Comparison of ENCODE assay signal across 25 cellular contexts in the genomic region with DNA sequence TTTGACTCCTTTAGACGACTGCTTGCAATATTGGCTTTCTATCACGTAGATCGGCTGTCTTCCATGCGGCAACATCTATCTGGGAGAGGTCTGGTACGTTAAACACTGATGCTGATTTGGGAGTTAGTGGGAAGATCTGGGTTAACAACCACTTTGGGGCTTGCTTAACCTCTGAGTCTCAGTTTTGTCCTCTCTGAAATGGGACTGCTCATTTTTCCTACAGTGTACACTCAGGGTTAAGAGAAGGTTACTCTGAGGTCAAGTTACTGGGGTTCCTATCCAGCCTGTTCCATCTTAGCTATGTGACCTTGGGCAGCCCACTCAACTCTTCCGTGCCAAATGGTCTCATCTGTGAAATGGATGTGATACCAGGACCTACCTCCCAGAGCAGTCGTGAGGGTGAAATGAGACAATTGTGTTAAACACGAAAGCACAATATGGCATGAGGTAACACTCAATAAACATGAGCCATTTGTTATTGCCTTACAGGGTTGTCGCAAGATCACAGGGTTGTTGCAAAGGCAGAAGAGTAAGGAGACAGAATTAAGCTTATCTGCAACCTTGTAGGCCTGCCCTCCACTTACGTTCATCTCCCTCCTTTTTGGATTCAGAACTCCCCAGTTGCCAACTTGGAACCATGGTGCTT. TPM values are rescaled to one million over a fixed set of nuclear protein-coding genes. Genes with fewer than 3 reads are reported as not detected.
DNase-seq lines count a peak whose midpoint lies in the region; ATAC-seq, FAIRE-seq and TF ChIP-seq lines count a peak whose summit lies in the region.
"Had no signal": no experiment of that assay in that cellular context is flagged by ENCODE, and none has a peak within 500 bp of the region (broad histone marks: within the 10 kb centered on the region; RNA-seq: fewer than 3 reads in every experiment).

No MANE protein-coding gene starts in this region.

- H2AK5ac ChIP-seq in H1 (ENCODE audit: low read depth, low read length) = 0 out of 2 replicates have a peak overlapping the region, but pooled peaks have one; percentile 10

- no peaks in the 10 kb centered on the region for H3K36me3 Mint-ChIP-seq in mesothelial cell of epicardium

- TF ChIP-seq CTCF in PC-9 (conservative IDR thresholded peaks at IDR 0.05) = no peak
- TF ChIP-seq CTCF in H1 (IDR thresholded peaks at IDR 0.05; ENCODE audit: control extremely low read depth in 1 of 3, insufficient read depth in 1 of 3, low read depth in 1 of 3, low read length in 3 of 3) = no peak
- TF ChIP-seq CTCF in mesothelial cell of epicardium (IDR thresholded peaks at IDR 0.05; ENCODE audit: unreplicated experiment) = no peak
- TF ChIP-seq CTCF in suprapubic skin (IDR thresholded peaks at IDR 0.05) = no peak
- no peak for TF ChIP-seq CTCF in mammary epithelial cell (conservative IDR thresholded peaks at IDR 0.05 in 1 of 2, IDR thresholded peaks at IDR 0.05 in 1 of 2; ENCODE audit: extremely low read depth in 1 of 2, insufficient read depth in 1 of 2, low read depth in 1 of 2, low read length in 2 of 2)

- H4K5ac ChIP-seq in H1 (ENCODE audit: insufficient read length, low read depth, low read length) = no peak overlapping the region

- H3K4ac ChIP-seq in H1 (replicated peaks; ENCODE audit: insufficient read length, low read depth, low read length) = no peak overlapping the region

- H2AFZ ChIP-seq in PC-9 (no peak overlapping the region), H1 (ENCODE audit: low read length) (no peak overlapping the region), mammary epithelial cell (ENCODE audit: low read depth, low read length) (no peak overlapping the region)

- H3K14ac ChIP-seq in H1 (ENCODE audit: insufficient read length) = no peak overlapping the region

- H3K36me3 ChIP-seq in PC-9 (ENCODE audit: low read depth) (no peaks in the 10 kb centered on the region), H1 (ENCODE audit: control insufficient read depth in 2 of 4, insufficient read depth in 4 of 4, low read length in 3 of 4) (no peaks in the 10 kb centered on the region), suprapubic skin (no peaks in the 10 kb centered on the region), mammary epithelial cell (ENCODE audit: insufficient read depth, low read length) (no peaks in the 10 kb centered on the region)
- H3K36me3 ChIP-seq: BLaER1 had no signal

- no peak overlapping the region for H4K91ac ChIP-seq in H1 (replicated peaks; ENCODE audit: insufficient read length, low read length)

- intact Hi-C loops in PC-9 (cut with micrococcal nuclease; ENCODE audit: unreplicated experiment) (loop anchor here (5.0 kb wide), 1 partner anchor 212 kb away; no protein-coding TSS in a partner anchor), mammary epithelial cell (cut with micrococcal nuclease) (no loop called here)

- ATAC-seq in HG02938 (IDR thresholded peaks at IDR 0.05; ENCODE audit: unreplicated experiment) = no peak
- ATAC-seq: GM12878, GM23338 had no signal

- H3K79me1 ChIP-seq in H1 (ENCODE audit: low read depth, low read length) = no peaks in the 10 kb centered on the region

- H3K9ac ChIP-seq in H1 (replicated peaks in 1 of 4; ENCODE audit: extremely low read depth in 1 of 4, low read depth in 3 of 4, low read length in 3 of 4) (no peak overlapping the region), mammary epithelial cell (ENCODE audit: insufficient read depth, low read length) (no peak overlapping the region)
- H3K9ac ChIP-seq: BLaER1, SK-N-SH had no signal

- DNase-seq in PC-9 (no peak), H1 (ENCODE audit: low read depth in 1 of 2, low spot score in 2 of 2) (peak in 1 of 2 experiments; percentile 33), mesothelial cell of epicardium (ENCODE audit: low spot score in 2 of 2, unreplicated experiment in 2 of 2) (no peak), suprapubic skin (ENCODE audit: low spot score in 2 of 2) (peak in 1 of 2 donors; percentile 22), mammary epithelial cell (no peak), NCI-H345 treated with DMSO at 0.1 percent for 48 hours (lab: John Stamatoyannopoulos, UW; ENCODE audit: unreplicated experiment) (no peak)
- DNase-seq: CD4-positive, alpha-beta T cell; COR-L47; DND-41; HCEC 1CT; Karpas-422; NCI-H1694; NCI-H2081; NCI-H2171; NCI-H446; NCI-H526; OCI-M1; RPMI8226; SHP77; SK-N-SH had no signal

- H3F3A ChIP-seq in PC-9 (ENCODE audit: insufficient read depth, low read depth) = peaks cover 13% of the 10 kb centered on the region; the same call in 1 of the 2 replicates

- no peak overlapping the region for H3K4me3 Mint-ChIP-seq in mesothelial cell of epicardium
- H3K4me3 Mint-ChIP-seq: CD4-positive, alpha-beta T cell; GM23338 had no signal

- CTCF ChIA-PET in PC-9 (lab: Charles Lee) = no interaction called here
- CTCF ChIA-PET in H1 (lab: Charles Lee; ENCODE audit: partially characterized antibody) = no interaction called here
- CTCF ChIA-PET in mammary epithelial cell (lab: Charles Lee; ENCODE audit: low non-redundant PET) = no interaction called here

- H2BK5ac ChIP-seq in H1 (ENCODE audit: low read depth, low read length) = no peak overlapping the region

- H3K4me3 ChIP-seq in PC-9 = no peak overlapping the region
- H3K4me3 ChIP-seq in H1 (ENCODE audit: extremely low read depth in 1 of 4, insufficient read depth in 2 of 4, low read depth in 3 of 4, low read length in 4 of 4) = no peak overlapping the region
- no peak overlapping the region for H3K4me3 ChIP-seq in suprapubic skin
- no peak overlapping the region for H3K4me3 ChIP-seq in mammary epithelial cell (replicated peaks in 1 of 3; ENCODE audit: insufficient read depth in 1 of 3, low read depth in 2 of 3, low read length in 3 of 3)
- H3K4me3 ChIP-seq: BLaER1, GM12878, GM23338 had no signal

- no peak overlapping the region for H3K23ac ChIP-seq in H1 (ENCODE audit: insufficient read length)

- no peaks in the 10 kb centered on the region for H3K23me2 ChIP-seq in H1 (ENCODE audit: low read depth, low read length)

- peaks cover 49% of the 10 kb centered on the region for H3K4me1 ChIP-seq in PC-9 (replicated peaks; ENCODE audit: insufficient read depth)
- H3K4me1 ChIP-seq in H1 (replicated peaks in 1 of 4; ENCODE audit: control insufficient read depth in 3 of 4, insufficient read depth in 4 of 4, low read length in 3 of 4) = peaks cover 0 to 20% (median 14%) of the 10 kb centered on the region in 4 experiments
- H3K4me1 ChIP-seq in suprapubic skin = peaks cover 13% of the 10 kb centered on the region
- H3K4me1 ChIP-seq in mammary epithelial cell (ENCODE audit: insufficient read depth, low read length) = peaks cover 5% of the 10 kb centered on the region

- peak overlapping the region; percentile 91; the same call in 1 of the 2 replicates for H2BK12ac ChIP-seq in H1 (ENCODE audit: low read depth, low read length)

- peaks cover 88% of the 10 kb centered on the region for H3K4me1 Mint-ChIP-seq in mesothelial cell of epicardium

- H3K79me2 ChIP-seq in PC-9 (ENCODE audit: low read depth) (no peaks in the 10 kb centered on the region), H1 (ENCODE audit: control insufficient read depth in 1 of 2, insufficient read depth in 2 of 2, low read length in 2 of 2) (no peaks in the 10 kb centered on the region), mammary epithelial cell (ENCODE audit: insufficient read depth, low read length) (no peaks in the 10 kb centered on the region)

- no peak for TF ChIP-seq EP300 in H1 (IDR thresholded peaks at IDR 0.05; ENCODE audit: borderline replicate concordance in 1 of 2, low read depth in 2 of 2, low read length in 2 of 2)
- no peak for TF ChIP-seq EP300 in suprapubic skin (IDR thresholded peaks at IDR 0.05)

- H3K9me3 ChIP-seq in PC-9 (ENCODE audit: insufficient read depth, low read depth) (no peaks in the 10 kb centered on the region), H1 (ENCODE audit: insufficient read depth in 2 of 2, low read depth in 1 of 2, low read length in 1 of 2) (no peaks in the 10 kb centered on the region), suprapubic skin (no peaks in the 10 kb centered on the region), mammary epithelial cell (replicated peaks; ENCODE audit: insufficient read depth, low read length) (no peaks in the 10 kb centered on the region)
- H3K9me3 ChIP-seq: BLaER1, SK-N-SH had no signal

- no peaks in the 10 kb centered on the region for H3K9me2 ChIP-seq in PC-9 (ENCODE audit: insufficient read depth)
- H3K9me2 ChIP-seq: SK-N-SH had no signal

- peak overlapping the region; percentile 39 for H3K27ac ChIP-seq in PC-9
- H3K27ac ChIP-seq in H1 (ENCODE audit: low read depth, low read length) = no peak overlapping the region
- H3K27ac ChIP-seq in suprapubic skin = peak overlapping the region; percentile 44
- no peak overlapping the region for H3K27ac ChIP-seq in mammary epithelial cell (ENCODE audit: insufficient read depth, low read depth, low read length)
- H3K27ac ChIP-seq: BLaER1 had no signal

- FAIRE-seq in H1 (lab: Jason Lieb, UNC) = no peak
- FAIRE-seq: GM12878 had no signal

- H4K20me1 ChIP-seq in PC-9 (ENCODE audit: insufficient read depth) = no peaks in the 10 kb centered on the region
- H4K20me1 ChIP-seq in H1 (replicated peaks in 1 of 2; ENCODE audit: control insufficient read depth in 1 of 2, insufficient read depth in 2 of 2, low read length in 2 of 2) = no peaks in the 10 kb centered on the region
- no peaks in the 10 kb centered on the region for H4K20me1 ChIP-seq in mammary epithelial cell (ENCODE audit: insufficient read depth, low read length)
- H4K20me1 ChIP-seq: BLaER1 had no signal

- H2BK15ac ChIP-seq in H1 (ENCODE audit: low read length) = no peak overlapping the region

- 79% methylated on average over 10 of the region's 10 CpGs; no CpG with 5 or more reads in 1 of the 2 experiments for WGBS in H1 (ENCODE audit: extremely low coverage in 1 of 2, insufficient coverage in 1 of 2, insufficient read length in 1 of 2, insufficient replicate concordance in 2 of 2, low coverage in 1 of 2, low lambda C conversion rate in 2 of 2, missing lambda C conversion rate in 1 of 2), 2 experiments
- WGBS in suprapubic skin = 85% methylated on average over 10 of the region's 10 CpGs
- WGBS in mammary epithelial cell (ENCODE audit: low coverage, missing lambda C conversion rate) = 87% methylated on average over 10 of the region's 10 CpGs

- dilution Hi-C loops in mammary epithelial cell (cut with HindIII; ENCODE audit: low sequenced_read_pairs) = loop anchor here (5.0 kb wide), 1 partner anchor 38 kb away; no protein-coding TSS in a partner anchor

- no peaks in the 10 kb centered on the region for H3K27me3 Mint-ChIP-seq in mesothelial cell of epicardium (ENCODE audit: low read depth)
- H3K27me3 Mint-ChIP-seq: CD4-positive, alpha-beta T cell had no signal

- BruUV-seq in PC-9 (replicated peaks; lab: Mats Ljungman, UMichigan) (no TSS peak), mammary epithelial cell (replicated peaks; lab: Mats Ljungman, UMichigan) (no TSS peak)

- H2BK20ac ChIP-seq in H1 (ENCODE audit: low read length) = no peak overlapping the region; the same call in 1 of the 2 replicates

- H3K27ac Mint-ChIP-seq in mesothelial cell of epicardium = peak overlapping the region; percentile 99
- H3K27ac Mint-ChIP-seq: CD4-positive, alpha-beta T cell; GM23338 had no signal

- H4K8ac ChIP-seq in H1 (ENCODE audit: extremely low read depth, insufficient read depth, low read length) = no peak overlapping the region

- in situ Hi-C loops in mammary epithelial cell (cut with MboI; ENCODE audit: low sequenced_read_pairs in 2 of 2) = no loop called here

- H3K18ac ChIP-seq in H1 (ENCODE audit: extremely low read depth, low read length) = no peak overlapping the region

- H3K27me3 ChIP-seq in PC-9 (ENCODE audit: insufficient read depth, low read depth) (no peaks in the 10 kb centered on the region), H1 (replicated peaks in 1 of 4; ENCODE audit: control insufficient read depth in 3 of 4, extremely low read depth in 1 of 4, insufficient read depth in 3 of 4, low read length in 3 of 4) (peaks cover 10 to 40% (median 23%) of the 10 kb centered on the region in 4 experiments), suprapubic skin (no peaks in the 10 kb centered on the region), mammary epithelial cell (ENCODE audit: insufficient read depth, low read length) (no peaks in the 10 kb centered on the region)
- H3K27me3 ChIP-seq: BLaER1 had no signal

- H3K9me3 Mint-ChIP-seq in mesothelial cell of epicardium = no peaks in the 10 kb centered on the region
- H3K9me3 Mint-ChIP-seq: CD4-positive, alpha-beta T cell; GM23338 had no signal

- no peak overlapping the region for H2BK120ac ChIP-seq in H1 (replicated peaks; ENCODE audit: low read depth, low read length)

- TF ChIP-seq POLR2A in H1 (IDR thresholded peaks at IDR 0.05; ENCODE audit: control extremely low read depth in 1 of 2, low read depth in 2 of 2, low read length in 2 of 2) = no peak
- no peak for TF ChIP-seq POLR2A in suprapubic skin (IDR thresholded peaks at IDR 0.05)

- H3K4me2 ChIP-seq in PC-9 (no peak overlapping the region), H1 (ENCODE audit: insufficient read depth in 1 of 2, low read depth in 2 of 2, low read length in 2 of 2) (no peak overlapping the region), mammary epithelial cell (ENCODE audit: insufficient read depth, low read depth, low read length) (no peak overlapping the region)
- H3K4me2 ChIP-seq: SK-N-SH had no signal

- no peak overlapping the region for H3K56ac ChIP-seq in H1 (replicated peaks; ENCODE audit: insufficient read length, low read depth, low read length)

- no peak for TF ChIP-seq RAD21 in H1 (IDR thresholded peaks at IDR 0.05 in 1 of 2, conservative IDR thresholded peaks at IDR 0.05 in 1 of 2; ENCODE audit: low read depth in 2 of 2, low read length in 2 of 2)

- POLR2A ChIA-PET in PC-9 (lab: Charles Lee; ENCODE audit: unreplicated experiment) = no interaction called here
- POLR2A ChIA-PET in H1 (lab: Charles Lee; ENCODE audit: partially characterized antibody) = interaction anchor here (0.6 kb wide), 1 partner anchor 21 kb away, joined by 3 read pairs; no protein-coding TSS in a partner anchor

RNA-seq across cellular contexts. Expression of a gene that starts 5.6 kb away (rescaled TPM):
- total RNA-seq in PC-9 (2021) (20.0 and 20.8 TPM in 2 replicates), mesothelial cell of epicardium (12.7 to 14.5 TPM (median 14.4 TPM) in 3 replicates), suprapubic skin (1 to 10 TPM; 2.8 to 6.8 (median 4.3) TPM), mammary epithelial cell (1 to 10 TPM in 1 of 2 donors, under 1 TPM in 1; 0.56 to 1.7 TPM)
- not detected in 2 replicates for total RNA-seq in H1 (2021; fragmentation: NEBNext Ultra II Directional; extraction: Animal tissue kit (Norgen Biotek cat#: 25700))
- polyA plus RNA-seq in H1 (2011; rRNA removed) (0.06 TPM in 2 replicates), mammary epithelial cell (0.29 TPM)
- 0.06 TPM for polyA plus RNA-seq in H1 (2011; cell fraction: cytosol; rRNA removed)
- 0.50 TPM for polyA plus RNA-seq in H1 (2011; cell fraction: nucleus; rRNA removed)
- polyA plus RNA-seq in H1 (2012, experiment 1 of 2) = 0.12 to 0.62 TPM (median 0.24 TPM) in 4 replicates
- polyA plus RNA-seq in H1 (2012, experiment 2 of 2) = not detected
- polyA plus RNA-seq in H1 (2013, experiment 1 of 2) = 0.06 TPM
- polyA plus RNA-seq in H1 (2013, experiment 2 of 2) = 0.07 TPM
- polyA minus RNA-seq in H1 (2011; rRNA and poly(A)+ RNA removed) = 0.02 and 0.03 TPM in 2 replicates
- not detected for polyA minus RNA-seq in H1 (2011; cell fraction: cytosol; rRNA and poly(A)+ RNA removed)
- not detected for polyA minus RNA-seq in H1 (2011; cell fraction: nucleus; rRNA and poly(A)+ RNA removed)
- polyA minus RNA-seq in mammary epithelial cell = not detected
- total RNA-seq: CD4-positive, alpha-beta T cell; GM23338; MCF 10A had no signal
- polyA plus RNA-seq: GM23338 had no signal

Comparison
In these comparisons a context has a peak if more than half of its experiments do, and no peak if none do; other contexts are left out.
1. H3K27ac ChIP-seq: peak in PC-9 (single experiment) and suprapubic skin (single experiment); none in H1 (single experiment) and mammary epithelial cell (single experiment).